ENCODE assay signal across 11 cellular contexts in the genomic region with DNA sequence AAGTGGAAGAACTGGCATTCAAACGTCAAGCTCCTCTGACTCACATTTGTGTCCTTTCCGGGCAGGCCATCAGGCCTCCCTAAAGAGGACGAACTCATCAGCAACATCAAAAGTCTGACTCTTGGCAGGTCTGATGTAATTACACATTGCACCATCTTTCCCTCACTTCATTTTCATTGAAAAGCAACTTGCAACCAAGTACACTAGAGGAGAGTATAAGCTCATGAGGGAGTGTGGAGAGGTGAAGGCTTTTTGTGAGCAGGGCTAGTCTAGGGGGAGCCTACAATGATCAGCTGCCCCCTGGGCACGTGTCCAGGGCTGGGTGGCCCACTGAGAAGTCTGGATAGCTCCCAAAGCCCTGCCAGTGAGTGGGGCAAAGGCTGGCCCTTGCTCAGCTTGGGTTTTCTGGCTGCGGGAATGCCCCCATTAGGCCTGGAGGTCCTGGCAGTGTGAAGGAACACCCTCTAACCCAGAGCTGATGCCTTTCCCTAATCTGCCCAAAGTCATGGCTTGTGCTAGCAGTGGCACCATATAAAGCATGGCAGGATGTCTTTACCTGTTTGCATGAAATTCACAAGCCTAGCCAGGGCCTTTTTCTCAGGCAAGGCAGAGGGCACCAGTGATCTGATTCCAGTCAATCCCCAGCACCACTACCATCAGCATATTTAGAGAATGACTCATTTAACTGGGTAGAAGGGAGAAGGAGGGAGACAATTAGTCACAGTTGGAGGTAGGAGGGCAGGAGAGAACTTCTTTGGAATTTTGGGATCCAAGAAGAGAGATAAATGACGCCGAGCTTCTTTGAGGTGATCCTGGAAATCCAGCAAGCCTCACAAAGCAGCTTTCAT. TPM values are rescaled to one million over a fixed set of nuclear protein-coding genes. Genes with fewer than 3 reads are reported as not detected.
DNase-seq lines count a peak whose midpoint lies in the region; ATAC-seq and TF ChIP-seq lines count a peak whose summit lies in the region.
"Had no signal": no experiment of that assay in that cellular context is flagged by ENCODE, and none has a peak within 500 bp of the region (broad histone marks: within the 10 kb centered on the region; RNA-seq: fewer than 3 reads in every experiment).

No MANE protein-coding gene starts in this region.

- H3K9me3 ChIP-seq in gastroesophageal sphincter = no peaks in the 10 kb centered on the region
- no peaks in the 10 kb centered on the region for H3K9me3 ChIP-seq in skeletal muscle satellite cell (replicated peaks; ENCODE audit: low read length)
- H3K9me3 ChIP-seq in naive thymus-derived CD4-positive, alpha-beta T cell (ENCODE audit: control insufficient read depth in 2 of 3, low read length in 3 of 3) = no peaks in the 10 kb centered on the region

- intact Hi-C loops in activated naive CD4-positive, alpha-beta T cell treated with anti-CD3 and anti-CD28 coated beads for 36 hours (cut with micrococcal nuclease) = loop anchor here (1.0 to 5.0 kb wide), 5 partner anchors 89 to 734 kb away; no protein-coding TSS in a partner anchor
- intact Hi-C loops in naive thymus-derived CD4-positive, alpha-beta T cell (cut with micrococcal nuclease) = loop anchor here (1.0 to 2.0 kb wide), 2 partner anchors 204 to 205 kb away; no protein-coding TSS in a partner anchor
- intact Hi-C loops in CD14-positive monocyte (cut with micrococcal nuclease) = loop anchor here (5.0 to 10.0 kb wide), 3 partner anchors 81 to 208 kb away; no protein-coding TSS in a partner anchor

- H3K27me3 ChIP-seq in gastroesophageal sphincter (no peaks in the 10 kb centered on the region), skeletal muscle satellite cell (ENCODE audit: control insufficient read depth, insufficient read depth, low read length) (no peaks in the 10 kb centered on the region)
- no peaks in the 10 kb centered on the region for H3K27me3 ChIP-seq in naive thymus-derived CD4-positive, alpha-beta T cell (ENCODE audit: control insufficient read depth in 2 of 2, insufficient read depth in 2 of 2, low read length in 2 of 2)

- DNase-seq in HCEC 1CT (peak; percentile 90), SW 1271 (lab: John Stamatoyannopoulos, UW) (peak; percentile 47 to 82), CD14-positive monocyte (ENCODE audit: low spot score) (no peak), hypothalamus (lab: John Stamatoyannopoulos, UW) (no peak)
- no peak for DNase-seq in activated naive CD4-positive, alpha-beta T cell treated with anti-CD3 and anti-CD28 coated beads for 36 hours
- DNase-seq in naive thymus-derived CD4-positive, alpha-beta T cell = no peak

- no peaks in the 10 kb centered on the region for H3K9me3 Mint-ChIP-seq in activated naive CD4-positive, alpha-beta T cell treated with anti-CD3 and anti-CD28 coated beads for 36 hours
- H3K9me3 Mint-ChIP-seq in naive thymus-derived CD4-positive, alpha-beta T cell = peaks cover 0 to 3% (median 0%) of the 10 kb centered on the region in 11 donors
- H3K9me3 Mint-ChIP-seq in CD14-positive monocyte = no peaks in the 10 kb centered on the region
- H3K9me3 Mint-ChIP-seq: activated naive CD4-positive, alpha-beta T cell treated with anti-CD3 and anti-CD28 coated beads, Interleukin-2, amount 50 U/mL, for 72 hours; T-cell had no signal

- TF ChIP-seq EP300 in gastroesophageal sphincter (IDR thresholded peaks at IDR 0.05) = no peak

- H3K27ac ChIP-seq in gastroesophageal sphincter = peak overlapping the region in 2 of 4 donors; percentile 16 to 43
- H3K27ac ChIP-seq in naive thymus-derived CD4-positive, alpha-beta T cell (ENCODE audit: low read depth, low read length) = no peak overlapping the region

- H3K4me1 ChIP-seq in gastroesophageal sphincter (peaks cover 0 to 10% (median 0%) of the 10 kb centered on the region in 3 donors), skeletal muscle satellite cell (ENCODE audit: control insufficient read depth, insufficient read depth, low read length) (peaks cover 62% of the 10 kb centered on the region)
- H3K4me1 ChIP-seq in naive thymus-derived CD4-positive, alpha-beta T cell (ENCODE audit: control insufficient read depth in 2 of 2, insufficient read depth in 2 of 2, low read length in 2 of 2) = no peaks in the 10 kb centered on the region

- no peaks in the 10 kb centered on the region for H3K36me3 Mint-ChIP-seq in activated naive CD4-positive, alpha-beta T cell treated with anti-CD3 and anti-CD28 coated beads for 36 hours (ENCODE audit: low read depth)
- no peaks in the 10 kb centered on the region for H3K36me3 Mint-ChIP-seq in naive thymus-derived CD4-positive, alpha-beta T cell
- H3K36me3 Mint-ChIP-seq in CD14-positive monocyte = no peaks in the 10 kb centered on the region
- H3K36me3 Mint-ChIP-seq: activated naive CD4-positive, alpha-beta T cell treated with anti-CD3 and anti-CD28 coated beads, Interleukin-2, amount 50 U/mL, for 72 hours; T-cell had no signal

- no peaks in the 10 kb centered on the region for H3K27me3 Mint-ChIP-seq in activated naive CD4-positive, alpha-beta T cell treated with anti-CD3 and anti-CD28 coated beads for 36 hours (ENCODE audit: low read depth)
- peaks cover 0 to 17% (median 4%) of the 10 kb centered on the region in 5 donors for H3K27me3 Mint-ChIP-seq in naive thymus-derived CD4-positive, alpha-beta T cell
- H3K27me3 Mint-ChIP-seq in CD14-positive monocyte (ENCODE audit: low read depth in 3 of 3) = peaks cover 4 to 15% (median 8%) of the 10 kb centered on the region in 3 donors

- CTCF ChIA-PET in activated naive CD4-positive, alpha-beta T cell treated with anti-CD3 and anti-CD28 coated beads for 36 hours (lab: Charles Lee) = interaction anchor here (0.6 to 4.1 kb wide), 21 partner anchors 9 to 1795 kb away, joined by 3 to 22 read pairs (median 3); no protein-coding TSS in a partner anchor
- CTCF ChIA-PET in naive thymus-derived CD4-positive, alpha-beta T cell (lab: Charles Lee) = interaction anchor here (2.0 kb wide), 1 partner anchor 205 kb away, joined by 7 read pairs; no protein-coding TSS in a partner anchor

- POLR2A ChIA-PET in naive thymus-derived CD4-positive, alpha-beta T cell (lab: Charles Lee) = no interaction called here

- ATAC-seq in gastroesophageal sphincter = peak; percentile 70
- no peak for ATAC-seq in naive thymus-derived CD4-positive, alpha-beta T cell
- ATAC-seq: activated naive CD4-positive, alpha-beta T cell treated with anti-CD3 and anti-CD28 coated beads, Interleukin-2, amount 50 U/mL, for 72 hours; T-cell had no signal

- no peak for TF ChIP-seq POLR2A in gastroesophageal sphincter (IDR thresholded peaks at IDR 0.05)

- H3K4me3 Mint-ChIP-seq in activated naive CD4-positive, alpha-beta T cell treated with anti-CD3 and anti-CD28 coated beads for 36 hours = no peak overlapping the region
- H3K4me3 Mint-ChIP-seq in naive thymus-derived CD4-positive, alpha-beta T cell = no peak overlapping the region
- no peak overlapping the region for H3K4me3 Mint-ChIP-seq in CD14-positive monocyte
- H3K4me3 Mint-ChIP-seq: T-cell had no signal

- H3K36me3 ChIP-seq in gastroesophageal sphincter (no peaks in the 10 kb centered on the region), skeletal muscle satellite cell (ENCODE audit: insufficient read depth, low read length) (no peaks in the 10 kb centered on the region)
- H3K36me3 ChIP-seq in naive thymus-derived CD4-positive, alpha-beta T cell (ENCODE audit: control insufficient read depth in 2 of 3, insufficient read depth in 3 of 3, low read length in 3 of 3) = no peaks in the 10 kb centered on the region

- H3K4me2 ChIP-seq in skeletal muscle satellite cell (ENCODE audit: low read length) = peak overlapping the region; percentile 64

- H3K27ac Mint-ChIP-seq in activated naive CD4-positive, alpha-beta T cell treated with anti-CD3 and anti-CD28 coated beads for 36 hours = no peak overlapping the region
- no peak overlapping the region for H3K27ac Mint-ChIP-seq in naive thymus-derived CD4-positive, alpha-beta T cell
- H3K27ac Mint-ChIP-seq in CD14-positive monocyte = no peak overlapping the region
- H3K27ac Mint-ChIP-seq: activated naive CD4-positive, alpha-beta T cell treated with anti-CD3 and anti-CD28 coated beads, Interleukin-2, amount 50 U/mL, for 72 hours; T-cell had no signal

- H3K4me3 ChIP-seq in gastroesophageal sphincter (no peak overlapping the region), skeletal muscle satellite cell (ENCODE audit: low read length) (peak overlapping the region; percentile 37)
- H3K4me3 ChIP-seq in naive thymus-derived CD4-positive, alpha-beta T cell (ENCODE audit: low read length) = no peak overlapping the region

- TF ChIP-seq CTCF in gastroesophageal sphincter (IDR thresholded peaks at IDR 0.05) (no peak), CD14-positive monocyte (IDR thresholded peaks at IDR 0.05) (no peak)

- peak overlapping the region; percentile 82 for H3K9ac ChIP-seq in skeletal muscle satellite cell (ENCODE audit: low read depth, low read length)

- peaks cover 2% of the 10 kb centered on the region for H3K4me1 Mint-ChIP-seq in activated naive CD4-positive, alpha-beta T cell treated with anti-CD3 and anti-CD28 coated beads for 36 hours (ENCODE audit: low read depth)
- no peaks in the 10 kb centered on the region for H3K4me1 Mint-ChIP-seq in naive thymus-derived CD4-positive, alpha-beta T cell
- H3K4me1 Mint-ChIP-seq in CD14-positive monocyte = peaks cover 2% of the 10 kb centered on the region
- H3K4me1 Mint-ChIP-seq: T-cell had no signal

- 52 to 66% methylated on average over 5 of the region's 7 CpGs for whole genome bisulfite sequencing in gastroesophageal sphincter (ENCODE audit: low coverage in 1 of 2), 2 donors

RNA-seq across cellular contexts. Expression of gene DAW1, which starts 8.5 kb away (rescaled TPM):
- not detected for total RNA-seq in gastroesophageal sphincter
- total RNA-seq in skeletal muscle satellite cell (2012; rRNA removed) = 12.2 and 13.2 TPM in 2 replicates
- not detected for total RNA-seq in activated naive CD4-positive, alpha-beta T cell treated with anti-CD3 and anti-CD28 coated beads for 36 hours
- total RNA-seq in naive thymus-derived CD4-positive, alpha-beta T cell = not detected
- not detected for polyA plus RNA-seq in naive thymus-derived CD4-positive, alpha-beta T cell
- polyA plus RNA-seq in CD14-positive monocyte = not detected
- total RNA-seq: activated naive CD4-positive, alpha-beta T cell treated with anti-CD3 and anti-CD28 coated beads, Interleukin-2, amount 50 U/mL, for 72 hours; liver; T-cell had no signal
- polyA plus RNA-seq: liver had no signal

RNA-seq across cellular contexts. Expression of gene CCL20, which starts 49.3 kb away (rescaled TPM):
- total RNA-seq in gastroesophageal sphincter = 1 to 10 TPM in 1 of 4 donors, not detected in 3; 3.1 TPM
- total RNA-seq in skeletal muscle satellite cell (2012; rRNA removed) = 7.6 and 8.7 TPM in 2 replicates
- total RNA-seq in activated naive CD4-positive, alpha-beta T cell treated with anti-CD3 and anti-CD28 coated beads for 36 hours = 10 to 100 TPM in 1 of 2 experiments, 1 to 10 TPM in 1; 9.6 to 13.1 TPM
- total RNA-seq in naive thymus-derived CD4-positive, alpha-beta T cell = 1 to 10 TPM in 2 of 5 experiments, under 1 TPM in 1, not detected in 2; 0.36 to 1.9 (median 1.4) TPM
- polyA plus RNA-seq in naive thymus-derived CD4-positive, alpha-beta T cell = not detected
- under 1 TPM in 1 of 2 donors, not detected in 1; 0.47 TPM for polyA plus RNA-seq in CD14-positive monocyte

Comparison
In these comparisons a context has a peak if more than half of its experiments do, and no peak if none do; other contexts are left out.
1. DNase-seq: peak in HCEC 1CT (single experiment) and SW 1271 (2 of 2); none in activated naive CD4-positive, alpha-beta T cell treated with anti-CD3 and anti-CD28 coated beads for 36 hours (single experiment), naive thymus-derived CD4-positive, alpha-beta T cell (0 of 9), CD14-positive monocyte (single experiment) and hypothalamus (0 of 51).